ENCODE assay signal across 19 cellular contexts in the genomic region with DNA sequence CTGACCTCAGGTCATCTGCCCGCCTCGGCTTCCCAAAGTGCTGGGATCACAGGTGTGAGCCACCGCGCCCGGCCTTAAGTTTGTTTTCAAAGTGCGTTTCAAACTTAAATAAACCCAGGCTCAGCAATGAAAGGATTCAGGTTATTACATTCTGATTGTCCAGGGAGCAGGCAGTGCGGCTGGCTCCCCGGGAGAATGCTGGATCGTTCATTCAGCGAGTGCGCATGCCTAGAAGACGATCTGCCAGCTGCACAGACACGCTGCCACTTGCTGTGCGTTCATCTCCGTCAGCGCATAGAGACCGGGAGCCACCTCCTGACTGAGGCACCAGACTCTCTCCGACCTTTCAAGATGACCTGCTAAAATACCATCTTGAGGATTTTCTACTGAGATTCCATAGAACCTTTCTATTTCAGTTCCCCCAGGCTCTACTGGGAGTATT.
DNase-seq lines count a peak whose midpoint lies in the region; ATAC-seq and TF ChIP-seq lines count a peak whose summit lies in the region.
"Had no signal": no experiment of that assay in that cellular context is flagged by ENCODE, and none has a peak within 500 bp of the region (broad histone marks: within the 10 kb centered on the region; RNA-seq: fewer than 3 reads in every experiment).

No MANE protein-coding gene starts in this region.

- H3K36me3 Mint-ChIP-seq in naive thymus-derived CD4-positive, alpha-beta T cell: peaks cover 0 to 3% (median 0%) of the 10 kb centered on the region in 5 donors
- H3K36me3 Mint-ChIP-seq: natural killer cell had no signal

- no peaks in the 10 kb centered on the region for H3K36me3 ChIP-seq in naive thymus-derived CD4-positive, alpha-beta T cell (ENCODE audit: control insufficient read depth in 2 of 3, insufficient read depth in 3 of 3, low read length in 3 of 3)
- H3K36me3 ChIP-seq in WERI-Rb-1 (no peaks in the 10 kb centered on the region), H7 (replicated peaks; ENCODE audit: control insufficient read depth, insufficient read depth, low read length) (no peaks in the 10 kb centered on the region)
- H3K36me3 ChIP-seq: brain microvascular endothelial cell, right atrium auricular region, tibial artery had no signal

- H3K4me3 Mint-ChIP-seq in naive thymus-derived CD4-positive, alpha-beta T cell: no peak overlapping the region
- H3K4me3 Mint-ChIP-seq: activated naive CD4-positive, alpha-beta T cell treated with anti-CD3 and anti-CD28 coated beads for 36 hours; B cell; natural killer cell; T-helper 1 cell treated with Interleukin-12 subunit alpha and Interleukin-12 subunit beta and Interleukin-4 antibody, amounts not matched to agents 30 μg/mL and 1 μg/mL, for 36 hours had no signal

- H3K27me3 ChIP-seq in naive thymus-derived CD4-positive, alpha-beta T cell (ENCODE audit: control insufficient read depth in 2 of 2, insufficient read depth in 2 of 2, low read length in 2 of 2): no peaks in the 10 kb centered on the region
- no peaks in the 10 kb centered on the region for H3K27me3 ChIP-seq in WERI-Rb-1 (ENCODE audit: insufficient read depth, low read depth, severe bottlenecking)
- no peaks in the 10 kb centered on the region for H3K27me3 ChIP-seq in H7 (ENCODE audit: control insufficient read depth, insufficient read depth, low read length)
- H3K27me3 ChIP-seq: brain microvascular endothelial cell, right atrium auricular region, tibial artery had no signal

- no peak for TF ChIP-seq CTCF in WERI-Rb-1 (IDR thresholded peaks at IDR 0.05; ENCODE audit: low read depth, low read length)

- no peaks in the 10 kb centered on the region for H3K27me3 Mint-ChIP-seq in naive thymus-derived CD4-positive, alpha-beta T cell
- H3K27me3 Mint-ChIP-seq: B cell had no signal

- intact Hi-C loops in naive thymus-derived CD4-positive, alpha-beta T cell (cut with micrococcal nuclease): loop anchor here (10.0 kb wide), 2 partner anchors 187 to 543 kb away; no protein-coding TSS in a partner anchor

- CTCF ChIA-PET in naive thymus-derived CD4-positive, alpha-beta T cell (lab: Charles Lee): interaction anchor here (2.2 kb wide), 1 partner anchor 159 kb away, joined by 10 read pairs; no protein-coding TSS in a partner anchor

- H3K4me1 ChIP-seq in naive thymus-derived CD4-positive, alpha-beta T cell (ENCODE audit: control insufficient read depth in 2 of 2, insufficient read depth in 2 of 2, low read length in 2 of 2): peaks cover 39 to 41% of the 10 kb centered on the region in 2 donors
- H3K4me1 ChIP-seq: right atrium auricular region, tibial artery had no signal

- no peaks in the 10 kb centered on the region for H3K9me3 ChIP-seq in naive thymus-derived CD4-positive, alpha-beta T cell (ENCODE audit: control insufficient read depth in 2 of 3, low read length in 3 of 3)
- no peaks in the 10 kb centered on the region for H3K9me3 ChIP-seq in WERI-Rb-1 (ENCODE audit: severe bottlenecking)
- H3K9me3 ChIP-seq: right atrium auricular region, tibial artery had no signal

- DNase-seq in DMS53 (lab: John Stamatoyannopoulos, UW) (peak; percentile 79), NCI-H2171 treated with DMSO at 0.1 percent for 48 hours (lab: John Stamatoyannopoulos, UW) (peak; percentile 64), dermis blood vessel endothelial cell (peak; percentile 28), WERI-Rb-1 (no peak), H7 (no peak), ecto neural progenitor cell (ENCODE audit: low spot score) (no peak), NCI-H1048 (lab: John Stamatoyannopoulos, UW) (no peak)
- no peak for DNase-seq in naive thymus-derived CD4-positive, alpha-beta T cell
- DNase-seq: activated naive CD4-positive, alpha-beta T cell treated with anti-CD3 and anti-CD28 coated beads for 36 hours; brain microvascular endothelial cell; DMS 273 treated with DMSO at 0.1 percent for 48 hours; KG1; natural killer cell; NCI-H1105; NCI-H748 treated with DMSO at 0.1 percent for 48 hours; tibial artery had no signal

- peaks cover 25 to 52% (median 40%) of the 10 kb centered on the region in 7 donors for H3K4me1 Mint-ChIP-seq in naive thymus-derived CD4-positive, alpha-beta T cell

- H3K27ac ChIP-seq in naive thymus-derived CD4-positive, alpha-beta T cell (ENCODE audit: low read depth, low read length): no peak overlapping the region
- H3K27ac ChIP-seq in WERI-Rb-1: no peak overlapping the region
- H3K27ac ChIP-seq: brain microvascular endothelial cell, right atrium auricular region, tibial artery had no signal

- POLR2A ChIA-PET in naive thymus-derived CD4-positive, alpha-beta T cell (lab: Charles Lee): interaction anchor here (0.6 to 1.2 kb wide), 6 partner anchors 8 to 176 kb away, joined by 3 to 6 read pairs (median 3); no protein-coding TSS in a partner anchor

- H3K9me3 Mint-ChIP-seq in naive thymus-derived CD4-positive, alpha-beta T cell: peaks cover 0 to 5% (median 0%) of the 10 kb centered on the region in 11 donors
- H3K9me3 Mint-ChIP-seq: activated naive CD4-positive, alpha-beta T cell treated with anti-CD3 and anti-CD28 coated beads for 36 hours; natural killer cell; T-helper 1 cell treated with Interleukin-12 subunit alpha and Interleukin-12 subunit beta and Interleukin-4 antibody, amounts not matched to agents 30 μg/mL and 1 μg/mL, for 36 hours had no signal

- H3K4me3 ChIP-seq in naive thymus-derived CD4-positive, alpha-beta T cell (ENCODE audit: low read length): no peak overlapping the region
- no peak overlapping the region for H3K4me3 ChIP-seq in WERI-Rb-1 (ENCODE audit: low read depth, low read length)
- no peak overlapping the region for H3K4me3 ChIP-seq in H7 (ENCODE audit: insufficient read depth, low read depth, low read length)
- H3K4me3 ChIP-seq: right atrium auricular region, tibial artery had no signal

- ATAC-seq in naive thymus-derived CD4-positive, alpha-beta T cell: no peak
- ATAC-seq: natural killer cell had no signal

- peak overlapping the region in 6 of 9 donors; percentile 39 to 72 (median 58) for H3K27ac Mint-ChIP-seq in naive thymus-derived CD4-positive, alpha-beta T cell
- H3K27ac Mint-ChIP-seq: activated naive CD4-positive, alpha-beta T cell treated with anti-CD3 and anti-CD28 coated beads for 36 hours; B cell; natural killer cell; T-helper 1 cell treated with Interleukin-12 subunit alpha and Interleukin-12 subunit beta and Interleukin-4 antibody, amounts not matched to agents 30 μg/mL and 1 μg/mL, for 36 hours had no signal

Comparison
In these comparisons a context has a peak if more than half of its experiments do, and no peak if none do; other contexts are left out.
1. DNase-seq: peak in DMS53 (single experiment), NCI-H2171 treated with DMSO at 0.1 percent for 48 hours (single experiment) and dermis blood vessel endothelial cell (single experiment); none in naive thymus-derived CD4-positive, alpha-beta T cell (0 of 9), WERI-Rb-1 (single experiment), H7 (single experiment), ecto neural progenitor cell (single experiment) and NCI-H1048 (single experiment).